24 cellular contexts compared by ENCODE assay signal in genomic region chr5:144230806-144231205, GRCh38.
DNase-seq lines count a peak whose midpoint lies in the region; FAIRE-seq and TF ChIP-seq lines count a peak whose summit lies in the region.
"Had no signal": no experiment of that assay in that cellular context is flagged by ENCODE, and none has a peak within 500 bp of the region (broad histone marks: within the 10 kb centered on the region; RNA-seq: fewer than 3 reads in every experiment).

No MANE protein-coding gene starts in this region.

- in situ Hi-C loops in GM13977 (cut with MboI; ENCODE audit: low pct_unique_long_range_greater_than_20kb, low sequenced_read_pairs, unreplicated experiment) = no loop called here

- FAIRE-seq in small intestine (lab: Jason Lieb, UNC) = no peak
- FAIRE-seq: bronchial epithelial cell, D721Med, keratinocyte had no signal

- no peak overlapping the region for H3K4me3 ChIP-seq in small intestine (ENCODE audit: low read depth in 1 of 2, low read length in 2 of 2)
- H3K4me3 ChIP-seq: coronary artery, esophagus squamous epithelium, lower lobe of right lung, neural progenitor cell, SK-N-MC, testis had no signal

- WGBS in small intestine, 3 donors = 48 to 76% (median 53%) methylated on average over 4 of the region's 4 CpGs

- no peaks in the 10 kb centered on the region for H3K9me3 ChIP-seq in small intestine (ENCODE audit: control insufficient read depth, low read depth)
- H3K9me3 ChIP-seq: esophagus squamous epithelium, lower lobe of right lung, testis had no signal

- H3K27ac ChIP-seq in VCaP (peak overlapping the region; percentile 2), small intestine (ENCODE audit: low read depth in 1 of 2, low read length in 1 of 2) (no peak overlapping the region)
- H3K27ac ChIP-seq: coronary artery, esophagus squamous epithelium, lower lobe of right lung, neural progenitor cell, SK-N-MC, testis had no signal

- no peaks in the 10 kb centered on the region for H3K27me3 ChIP-seq in small intestine (ENCODE audit: control insufficient read depth in 2 of 2, insufficient read depth in 2 of 2, low read length in 2 of 2)
- H3K27me3 ChIP-seq: neural progenitor cell, testis had no signal

- no peak for TF ChIP-seq CTCF in VCaP (conservative IDR thresholded peaks at IDR 0.05)
- TF ChIP-seq CTCF in GM13977 (IDR thresholded peaks at IDR 0.05; ENCODE audit: extremely low read depth, insufficient read depth, missing control alignments) = no peak

- no peaks in the 10 kb centered on the region for H3K36me3 ChIP-seq in small intestine (ENCODE audit: control insufficient read depth in 2 of 2, insufficient read depth in 2 of 2, low read length in 2 of 2)
- H3K36me3 ChIP-seq: esophagus squamous epithelium, lower lobe of right lung, neural progenitor cell had no signal

- H3K4me1 ChIP-seq in small intestine (ENCODE audit: control insufficient read depth in 2 of 2, insufficient read depth in 1 of 2, low read depth in 1 of 2, low read length in 1 of 2) = no peaks in the 10 kb centered on the region
- H3K4me1 ChIP-seq: esophagus squamous epithelium, lower lobe of right lung, neural progenitor cell, testis had no signal

- DNase-seq in NCI-H1092 (lab: John Stamatoyannopoulos, UW) (peak; percentile 43), NCI-H2196 treated with DMSO at 0.1 percent for 48 hours (lab: John Stamatoyannopoulos, UW; ENCODE audit: unreplicated experiment) (peak; percentile 50), small intestine (peak; percentile 70), GM13977 (ENCODE audit: low spot score) (no peak), UCSD-AML1 (lab: John Stamatoyannopoulos, UW; ENCODE audit: unreplicated experiment) (no peak), epidermal melanocyte (ENCODE audit: insufficient read length, low spot score) (no peak)
- DNase-seq: activated CD4-positive, alpha-beta T cell treated with anti-CD3 and anti-CD28 coated beads for 48 hours; activated naive CD4-positive, alpha-beta T cell treated with anti-CD3 and anti-CD28 coated beads, Interleukin-2, amount 10 ng/mL, durations not matched to agents 7 days and 5 days; activated T-cell treated with anti-CD3 and anti-CD28 coated beads, Interleukin-2, amount 50 U/mL, for 4 hours; amygdala; esophagus squamous epithelium; HFFc6; lower lobe of right lung; NCI-H2171 treated with DMSO at 0.1 percent for 48 hours; RPMI8226; stimulated activated naive CD4-positive, alpha-beta T cell treated with Interleukin-2 at 50 U/mL for 16 hours; testis had no signal

Comparison
In these comparisons a context has a peak if more than half of its experiments do, and no peak if none do; other contexts are left out.
1. DNase-seq: peak in NCI-H1092 (single experiment), NCI-H2196 treated with DMSO at 0.1 percent for 48 hours (single experiment) and small intestine (single experiment); none in GM13977 (single experiment), UCSD-AML1 (single experiment) and epidermal melanocyte (single experiment).